ENCODE assay signal across 13 cellular contexts in genomic region chr1:211843018-211843417, GRCh38. TPM values are rescaled to one million over a fixed set of nuclear protein-coding genes. Genes with fewer than 3 reads are reported as not detected.
A peak's percentile ranks its signal among the peaks of the same experiment; 100 is the strongest.
DNase-seq lines count a peak whose midpoint lies in the region; ATAC-seq, FAIRE-seq and TF ChIP-seq lines count a peak whose summit lies in the region.
"Had no signal": no experiment of that assay in that cellular context is flagged by ENCODE, and none has a peak within 500 bp of the region (broad histone marks: within the 10 kb centered on the region; RNA-seq: fewer than 3 reads in every experiment).

No MANE protein-coding gene starts in this region.

- TF ChIP-seq EP300 in K562 (IDR thresholded peaks at IDR 0.05; ENCODE audit: low read length) = no peak

- H3K27me3 Mint-ChIP-seq in T-helper 1 cell treated with Interleukin-12 subunit alpha and Interleukin-12 subunit beta and Interleukin-4 antibody, amounts not matched to agents 30 μg/mL and 1 μg/mL, for 36 hours (ENCODE audit: low read depth) = no peaks in the 10 kb centered on the region
- no peaks in the 10 kb centered on the region for H3K27me3 Mint-ChIP-seq in natural killer cell treated with Interleukin-12 subunit alpha and Interleukin-12 subunit beta and Interleukin-15 and Interleukin-18, amount 100 ng/mL, for 72 hours

- peak overlapping the region; percentile 39 for H3K4me2 ChIP-seq in K562 (ENCODE audit: insufficient read depth, low read length)

- H3K27ac ChIP-seq in KOPT-K1 (ENCODE audit: low read depth, low read length, poor library complexity, severe bottlenecking) = peak overlapping the region; percentile 49
- H3K27ac ChIP-seq in K562 (ENCODE audit: extremely low read depth, low read depth, low read length) = no peak overlapping the region
- H3K27ac ChIP-seq: ascending aorta, suprapubic skin had no signal

- TF ChIP-seq RAD21 in K562 (CRISPR knock-in tag; conservative IDR thresholded peaks at IDR 0.05 in 1 of 2, IDR thresholded peaks at IDR 0.05 in 1 of 2) = no peak

- peaks cover 0 to 6% of the 10 kb centered on the region in 2 experiments; a peak in 3 of 5 replicates for H3K4me1 ChIP-seq in K562 (replicated peaks in 1 of 2; ENCODE audit: control insufficient read depth in 2 of 2, insufficient read depth in 2 of 2, low read length in 2 of 2)
- H3K4me1 ChIP-seq: suprapubic skin had no signal

- H2AFZ ChIP-seq in K562 (ENCODE audit: low read depth, low read length) = peak overlapping the region; percentile 75

- H3K4me1 Mint-ChIP-seq in T-helper 1 cell treated with Interleukin-12 subunit alpha and Interleukin-12 subunit beta and Interleukin-4 antibody, amounts not matched to agents 30 μg/mL and 1 μg/mL, for 36 hours (ENCODE audit: low read depth) = peaks cover 25% of the 10 kb centered on the region
- peaks cover 14 to 20% of the 10 kb centered on the region in 2 donors for H3K4me1 Mint-ChIP-seq in natural killer cell treated with Interleukin-12 subunit alpha and Interleukin-12 subunit beta and Interleukin-15 and Interleukin-18, amount 100 ng/mL, for 72 hours (ENCODE audit: low read depth in 2 of 2)

- no peaks in the 10 kb centered on the region for H3K9me3 ChIP-seq in KOPT-K1 (ENCODE audit: insufficient read depth, low read length, poor library complexity, severe bottlenecking)
- no peaks in the 10 kb centered on the region for H3K9me3 ChIP-seq in K562 (replicated peaks; ENCODE audit: control insufficient read depth, insufficient read depth, low read depth, low read length)
- H3K9me3 ChIP-seq: ascending aorta, suprapubic skin had no signal

- peak overlapping the region; percentile 11 for H3K4me3 Mint-ChIP-seq in T-helper 1 cell treated with Interleukin-12 subunit alpha and Interleukin-12 subunit beta and Interleukin-4 antibody, amounts not matched to agents 30 μg/mL and 1 μg/mL, for 36 hours
- H3K4me3 Mint-ChIP-seq in natural killer cell treated with Interleukin-12 subunit alpha and Interleukin-12 subunit beta and Interleukin-15 and Interleukin-18, amount 100 ng/mL, for 72 hours = peak overlapping the region; percentile 35

- intact Hi-C loops in K562 (cut with micrococcal nuclease) = no loop called here

- POLR2A ChIA-PET in K562 (lab: Yijun Ruan, JAX) = interaction anchor here (0.7 to 1.6 kb wide), 7 partner anchors 9 to 461 kb away, joined by 3 to 5 read pairs (median 4); no protein-coding TSS in a partner anchor

- CTCF ChIA-PET in K562 (lab: Yijun Ruan, JAX; ENCODE audit: low intra/inter-chr PET ratio) = no interaction called here

- no peak overlapping the region for H3K4me3 ChIP-seq in K562
- H3K4me3 ChIP-seq: ascending aorta, suprapubic skin had no signal

- no peaks in the 10 kb centered on the region for H3K79me2 ChIP-seq in K562 (ENCODE audit: control insufficient read depth, insufficient read depth, low read length)

- BruUV-seq in K562 (replicated peaks; lab: Mats Ljungman, UMichigan) = no TSS peak

- in situ Hi-C loops in K562 (cut with MboI) = no loop called here

- H3K9ac ChIP-seq in K562 (ENCODE audit: insufficient read depth in 1 of 2, low read depth in 2 of 2, low read length in 2 of 2) = no peak overlapping the region

- H3K36me3 Mint-ChIP-seq in T-helper 1 cell treated with Interleukin-12 subunit alpha and Interleukin-12 subunit beta and Interleukin-4 antibody, amounts not matched to agents 30 μg/mL and 1 μg/mL, for 36 hours (ENCODE audit: low read depth) = peaks cover 10% of the 10 kb centered on the region
- H3K36me3 Mint-ChIP-seq in natural killer cell treated with Interleukin-12 subunit alpha and Interleukin-12 subunit beta and Interleukin-15 and Interleukin-18, amount 100 ng/mL, for 72 hours = peaks cover 6% of the 10 kb centered on the region

- H3K9me1 ChIP-seq in K562 (ENCODE audit: control insufficient read depth, insufficient read depth, low read length) = no peaks in the 10 kb centered on the region

- DNase-seq in T-helper 1 cell (no peak), K562 (ENCODE audit: extremely low read depth in 1 of 4, low spot score in 3 of 4) (no peak), SIG-M5 treated with dmso at 0.1 percent for 504 hours (lab: John Stamatoyannopoulos, UW; ENCODE audit: unreplicated experiment) (no peak)
- DNase-seq in natural killer cell treated with Interleukin-12 subunit alpha and Interleukin-12 subunit beta and Interleukin-15 and Interleukin-18, amount 100 ng/mL, for 72 hours (ENCODE audit: low spot score) = no peak
- DNase-seq: hippocampal formation, Karpas-422, T-helper 9 cell had no signal

- no peak for TF ChIP-seq CTCF in K562 (IDR thresholded peaks at IDR 0.05 in 2 of 3, conservative IDR thresholded peaks at IDR 0.05 in 1 of 3; ENCODE audit: insufficient read depth in 2 of 3, low read depth in 1 of 3, low read length in 3 of 3)

- H3K36me3 ChIP-seq in KOPT-K1 (ENCODE audit: insufficient read depth, low read length) (no peaks in the 10 kb centered on the region), K562 (ENCODE audit: control insufficient read depth, insufficient read depth, low read length) (no peaks in the 10 kb centered on the region)
- H3K36me3 ChIP-seq: ascending aorta, suprapubic skin had no signal

- H3K27me3 ChIP-seq in K562 (ENCODE audit: control insufficient read depth in 2 of 2, insufficient read depth in 2 of 2, low read length in 2 of 2) = no peaks in the 10 kb centered on the region
- H3K27me3 ChIP-seq: ascending aorta had no signal

- H3K9me3 Mint-ChIP-seq in T-helper 1 cell treated with Interleukin-12 subunit alpha and Interleukin-12 subunit beta and Interleukin-4 antibody, amounts not matched to agents 30 μg/mL and 1 μg/mL, for 36 hours = peaks cover 6% of the 10 kb centered on the region
- no peaks in the 10 kb centered on the region for H3K9me3 Mint-ChIP-seq in natural killer cell treated with Interleukin-12 subunit alpha and Interleukin-12 subunit beta and Interleukin-15 and Interleukin-18, amount 100 ng/mL, for 72 hours

- no peak for TF ChIP-seq POLR2A in K562 (conservative IDR thresholded peaks at IDR 0.05)

- ATAC-seq in K562 = no peak
- ATAC-seq in natural killer cell treated with Interleukin-12 subunit alpha and Interleukin-12 subunit beta and Interleukin-15 and Interleukin-18, amount 100 ng/mL, for 72 hours = no peak
- no peak for ATAC-seq in HG03039 (IDR thresholded peaks at IDR 0.05; ENCODE audit: unreplicated experiment)
- no peak for ATAC-seq in HG02642 (IDR thresholded peaks at IDR 0.05; ENCODE audit: poor library complexity, unreplicated experiment)

- H4K20me1 ChIP-seq in K562 (replicated peaks; ENCODE audit: control insufficient read depth, insufficient read depth, low read length) = no peaks in the 10 kb centered on the region

- H3K27ac Mint-ChIP-seq in T-helper 1 cell treated with Interleukin-12 subunit alpha and Interleukin-12 subunit beta and Interleukin-4 antibody, amounts not matched to agents 30 μg/mL and 1 μg/mL, for 36 hours = peak overlapping the region; percentile 64
- H3K27ac Mint-ChIP-seq in natural killer cell treated with Interleukin-12 subunit alpha and Interleukin-12 subunit beta and Interleukin-15 and Interleukin-18, amount 100 ng/mL, for 72 hours = peak overlapping the region in 1 of 2 donors; percentile 86

- no peak for FAIRE-seq in K562 (lab: Jason Lieb, UNC)

TF ChIP-seq in K562, 482 proteins besides CTCF, POLR2A, EP300 and RAD21 (continues in another document):
- TF ChIP-seq CCAR2 (IDR thresholded peaks at IDR 0.05; ENCODE audit: low read depth, low read length) = no peak
- TF ChIP-seq DACH1 (IDR thresholded peaks at IDR 0.05; ENCODE audit: partially characterized antibody) = no peak
- peak; percentile 57; the same call in 1 of the 2 replicates for TF ChIP-seq CREB3 (tag; conservative IDR thresholded peaks at IDR 0.05; ENCODE audit: low read depth)
- no peak for TF ChIP-seq SNAPC5 (CRISPR knock-in tag; IDR thresholded peaks at IDR 0.05)
- TF ChIP-seq NBN (IDR thresholded peaks at IDR 0.05; ENCODE audit: low read depth) = 0 out of 2 replicates have a peak, but pooled peaks have one; percentile 22
- TF ChIP-seq, protein P1, sequence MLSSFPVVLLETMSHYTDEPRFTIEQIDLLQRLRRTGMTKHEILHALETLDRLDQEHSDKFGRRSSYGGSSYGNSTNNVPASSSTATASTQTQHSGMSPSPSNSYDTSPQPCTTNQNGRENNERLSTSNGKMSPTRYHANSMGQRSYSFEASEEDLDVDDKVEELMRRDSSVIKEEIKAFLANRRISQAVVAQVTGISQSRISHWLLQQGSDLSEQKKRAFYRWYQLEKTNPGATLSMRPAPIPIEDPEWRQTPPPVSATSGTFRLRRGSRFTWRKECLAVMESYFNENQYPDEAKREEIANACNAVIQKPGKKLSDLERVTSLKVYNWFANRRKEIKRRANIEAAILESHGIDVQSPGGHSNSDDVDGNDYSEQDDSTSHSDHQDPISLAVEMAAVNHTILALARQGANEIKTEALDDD (IDR thresholded peaks at IDR 0.05) = no peak

RNA-seq across cellular contexts. Expression of gene LPGAT1, which starts 12.5 kb away (rescaled TPM):
- total RNA-seq in K562 (2011; cell fraction: chromatin; rRNA removed; ENCODE audit: low replicate concordance) = 15.4 and 34.1 TPM in 2 replicates
- 7.3 and 17.6 TPM in 2 replicates for total RNA-seq in K562 (2011; cell fraction: nucleolus; rRNA removed)
- 27.4 and 42.4 TPM in 2 replicates for total RNA-seq in K562 (2011; cell fraction: nucleoplasm; rRNA removed)
- 16.8 and 31.1 TPM in 2 replicates for total RNA-seq in K562 (2014; rRNA removed)
- 25.7 and 29.2 TPM in 2 replicates for total RNA-seq in K562 (2014; rRNA removed; fragmentation: Illumina TruSeq; extraction: Trizol)
- total RNA-seq in K562 (2015; rRNA removed; fragmentation: Illumina TruSeq; extraction: Trizol) = 16.2 and 17.5 TPM in 2 replicates
- total RNA-seq in K562 (2021) = 30.5 and 31.4 TPM in 2 replicates
- 10.8 and 13.0 TPM in 2 replicates for polyA plus RNA-seq in K562 (2011; rRNA removed)
- polyA plus RNA-seq in K562 (2011; cell fraction: cytosol; rRNA removed) = 5.5 and 8.1 TPM in 2 replicates
- polyA plus RNA-seq in K562 (2011; cell fraction: nucleus; rRNA removed) = 5.7 and 6.9 TPM in 2 replicates
- polyA plus RNA-seq in K562 (2012) = 6.4 and 8.6 TPM in 2 replicates
- 12.8 and 13.9 TPM in 2 replicates for polyA plus RNA-seq in K562 (2014; fragmentation: Illumina TruSeq; extraction: Trizol)
- polyA plus RNA-seq in K562 (2014; fragmentation: Nextera tagmentation; extraction: Ambion mirVana) = 1 to 10 TPM; 5.7 to 6.7 TPM
- polyA plus RNA-seq in K562 (2014; rRNA removed) = 10.3 and 16.3 TPM in 2 replicates
- polyA minus RNA-seq in K562 (2011; rRNA and poly(A)+ RNA removed) = 27.4 and 36.2 TPM in 2 replicates
- polyA minus RNA-seq in K562 (2011; cell fraction: cytosol; rRNA and poly(A)+ RNA removed) = 15.5 and 22.9 TPM in 2 replicates
- polyA minus RNA-seq in K562 (2011; cell fraction: nucleus; rRNA and poly(A)+ RNA removed) = 12.3 and 16.3 TPM in 2 replicates
- 10 to 100 TPM; 27.2 to 54.3 TPM for total RNA-seq in natural killer cell treated with Interleukin-12 subunit alpha and Interleukin-12 subunit beta and Interleukin-15 and Interleukin-18, amount 100 ng/mL, for 72 hours
